Comparison of ENCODE assay signal across 8 cellular contexts in the genomic region with DNA sequence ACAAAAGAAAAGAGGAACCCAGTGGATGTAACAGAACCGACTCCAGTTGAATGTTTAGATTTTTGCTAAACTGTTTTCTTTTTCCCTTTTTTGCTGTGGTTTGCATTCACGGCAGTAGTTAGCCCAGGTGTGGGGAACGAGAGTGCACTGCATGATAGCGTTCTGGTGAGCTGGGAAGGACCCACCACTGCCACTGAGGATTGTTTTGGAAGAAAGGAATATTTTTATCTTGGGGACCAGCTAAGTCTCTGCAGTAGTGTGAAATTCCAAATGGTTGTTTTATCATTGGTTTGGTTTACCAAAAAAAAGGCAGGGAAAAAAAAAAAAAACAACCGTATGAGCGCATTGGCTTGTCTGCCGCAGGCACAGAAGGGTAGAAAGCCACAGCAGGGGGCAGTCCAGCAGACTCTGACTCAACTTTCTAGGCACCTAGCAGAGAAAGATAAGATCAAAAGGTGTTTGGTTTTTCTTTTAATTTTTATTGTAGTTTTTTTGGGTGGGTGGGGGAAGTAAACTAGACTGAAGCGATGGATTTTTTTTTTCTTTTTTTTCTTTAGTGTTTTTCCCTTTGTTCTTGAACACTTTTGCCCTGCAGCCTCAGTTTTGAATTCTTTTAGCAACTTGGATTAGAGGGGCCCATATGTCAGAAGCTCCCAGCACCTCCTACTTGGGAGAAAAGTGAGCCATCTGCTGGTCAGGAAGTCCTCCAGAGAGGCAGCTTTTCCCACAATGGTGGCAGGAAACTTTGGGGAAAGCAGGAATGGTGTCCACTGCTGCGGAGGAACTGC. TPM values are rescaled to one million over a fixed set of nuclear protein-coding genes. Genes with fewer than 3 reads are reported as not detected.
DNase-seq lines count a peak whose midpoint lies in the region; ATAC-seq and TF ChIP-seq lines count a peak whose summit lies in the region.

No MANE protein-coding gene starts in this region.

- no peak overlapping the region for H3K4me2 ChIP-seq in smooth muscle cell

- no peaks in the 10 kb centered on the region for H3K27me3 ChIP-seq in CD4-positive, alpha-beta memory T cell (ENCODE audit: insufficient read depth, low read length)
- no peaks in the 10 kb centered on the region for H3K27me3 ChIP-seq in smooth muscle cell (ENCODE audit: low read depth)

- no peak for ATAC-seq in HG03135 (IDR thresholded peaks at IDR 0.05; ENCODE audit: unreplicated experiment)

- H3K9ac ChIP-seq in smooth muscle cell (ENCODE audit: low read depth), result no peak overlapping the region

- H3K36me3 Mint-ChIP-seq in CD4-positive, alpha-beta memory T cell, result peaks cover 3 to 26% of the 10 kb centered on the region in 2 donors

- H4K20me1 ChIP-seq in smooth muscle cell (ENCODE audit: low read depth), result no peaks in the 10 kb centered on the region

- DNase-seq in CD4-positive, alpha-beta memory T cell, result peak; percentile 51 to 87 (median 63)
- DNase-seq in NB4 (ENCODE audit: low read depth) (no peak), activated T-cell treated with anti-CD3 and anti-CD28 coated beads for 48 hours (ENCODE audit: low read depth) (peak; percentile 31), fibroblast of peridontal ligament (ENCODE audit: extremely low read depth) (peak; percentile 51), smooth muscle cell (lab: John Stamatoyannopoulos, UW; ENCODE audit: unreplicated experiment) (no peak), NCI-H2107 (lab: John Stamatoyannopoulos, UW) (no peak), GM20000 (ENCODE audit: low spot score) (no peak)

- CTCF ChIA-PET in CD4-positive, alpha-beta memory T cell (lab: Charles Lee; ENCODE audit: partially characterized antibody), result interaction anchor here (0.5 to 13.2 kb wide), 8 partner anchors 10 to 1093 kb away, joined by 3 to 132 read pairs (median 4); partner anchors contain the start of genes RAB5IF and TGIF2

- H3F3A ChIP-seq in smooth muscle cell (ENCODE audit: low read depth), result no peaks in the 10 kb centered on the region

- no peaks in the 10 kb centered on the region for H3K9me3 Mint-ChIP-seq in CD4-positive, alpha-beta memory T cell

- 73% methylated on average over 9 of the region's 9 CpGs for WGBS in smooth muscle cell (ENCODE audit: low lambda C conversion rate)

- H3K79me2 ChIP-seq in smooth muscle cell (ENCODE audit: low read depth), result no peaks in the 10 kb centered on the region

- H3K27me3 Mint-ChIP-seq in CD4-positive, alpha-beta memory T cell, result no peaks in the 10 kb centered on the region

- H3K4me3 Mint-ChIP-seq in CD4-positive, alpha-beta memory T cell, result peak overlapping the region in 7 of 8 donors; percentile 26 to 77 (median 57)

- TF ChIP-seq CTCF in NB4 (IDR thresholded peaks at IDR 0.05; ENCODE audit: low read depth, low read length) (peak; percentile 15), smooth muscle cell (IDR thresholded peaks at IDR 0.05; ENCODE audit: borderline replicate concordance, insufficient read depth, poor library complexity, severe bottlenecking) (peak; percentile 39), GM20000 (IDR thresholded peaks at IDR 0.05; ENCODE audit: extremely low read depth, missing control alignments) (no peak)

- H3K36me3 ChIP-seq in CD4-positive, alpha-beta memory T cell (ENCODE audit: insufficient read depth, low read length), result peaks cover 4% of the 10 kb centered on the region
- no peaks in the 10 kb centered on the region for H3K36me3 ChIP-seq in smooth muscle cell (ENCODE audit: low read depth)

- H3K4me1 ChIP-seq in CD4-positive, alpha-beta memory T cell (ENCODE audit: insufficient read depth, low read length), result peaks cover 51% of the 10 kb centered on the region
- no peaks in the 10 kb centered on the region for H3K4me1 ChIP-seq in smooth muscle cell (ENCODE audit: low read depth)

- no peaks in the 10 kb centered on the region for H3K9me3 ChIP-seq in CD4-positive, alpha-beta memory T cell (ENCODE audit: control insufficient read depth in 1 of 2, low read length in 2 of 2)
- H3K9me3 ChIP-seq in smooth muscle cell (replicated peaks; ENCODE audit: low read depth), result no peaks in the 10 kb centered on the region

- H3K27ac Mint-ChIP-seq in CD4-positive, alpha-beta memory T cell, result peak overlapping the region; percentile 77 to 93 (median 86)

- no peak overlapping the region for H3K4me3 ChIP-seq in CD4-positive, alpha-beta memory T cell (ENCODE audit: low read length in 2 of 2)
- H3K4me3 ChIP-seq in NB4 (ENCODE audit: low read depth, low read length) (no peak overlapping the region), smooth muscle cell (no peak overlapping the region)

- H3K27ac ChIP-seq in CD4-positive, alpha-beta memory T cell (ENCODE audit: low read depth, low read length), result peak overlapping the region; percentile 38
- no peak overlapping the region for H3K27ac ChIP-seq in smooth muscle cell (ENCODE audit: low read depth)

- intact Hi-C loops in CD4-positive, alpha-beta memory T cell (cut with micrococcal nuclease), result loop anchor here (1.0 kb wide), 1 partner anchor 19 kb away; the partner anchor contains the start of gene TGIF2

- POLR2A ChIA-PET in CD4-positive, alpha-beta memory T cell (lab: Charles Lee; ENCODE audit: partially characterized antibody), result interaction anchor here (0.6 to 13.7 kb wide), 4 partner anchors 10 to 24 kb away, joined by 3 to 202 read pairs (median 72); partner anchors contain the start of genes RAB5IF and TGIF2

- H3K4me1 Mint-ChIP-seq in CD4-positive, alpha-beta memory T cell, result peaks cover 29 to 64% (median 44%) of the 10 kb centered on the region in 4 donors

- TF ChIP-seq POLR2A in NB4 (IDR thresholded peaks at IDR 0.05; ENCODE audit: extremely low read depth, insufficient read length), result no peak

- no peak overlapping the region for H2AFZ ChIP-seq in smooth muscle cell (ENCODE audit: low read depth)

RNA-seq across cellular contexts. Expression of gene RAB5IF, which starts 13.5 kb away (rescaled TPM):
- total RNA-seq in CD4-positive, alpha-beta memory T cell, result 10 to 100 TPM; 63.4 to 67.5 TPM
- polyA plus RNA-seq in CD4-positive, alpha-beta memory T cell, result 100 to 1,000 TPM; 162 to 212 TPM
- 60.5 and 66.8 TPM in 2 replicates for total RNA-seq in smooth muscle cell
- polyA plus RNA-seq in smooth muscle cell, result 108 and 139 TPM in 2 replicates

RNA-seq across cellular contexts. Expression of gene TGIF2, which starts 18.7 kb away (rescaled TPM):
- 10 to 100 TPM; 31.7 to 35.0 TPM for total RNA-seq in CD4-positive, alpha-beta memory T cell
- 10 to 100 TPM; 19.2 to 24.7 TPM for polyA plus RNA-seq in CD4-positive, alpha-beta memory T cell
- total RNA-seq in smooth muscle cell, result 14.5 and 20.3 TPM in 2 replicates
- polyA plus RNA-seq in smooth muscle cell, result 18.1 and 21.5 TPM in 2 replicates

RNA-seq across cellular contexts. Expression of gene MYL9, which starts 50.7 kb away (rescaled TPM):
- total RNA-seq in CD4-positive, alpha-beta memory T cell, result not detected
- not detected for polyA plus RNA-seq in CD4-positive, alpha-beta memory T cell
- 185 and 198 TPM in 2 replicates for total RNA-seq in smooth muscle cell
- 993 and 1,109 TPM in 2 replicates for polyA plus RNA-seq in smooth muscle cell

RNA-seq across cellular contexts. Expression of gene SLA2, which starts 53.9 kb away (rescaled TPM):
- total RNA-seq in CD4-positive, alpha-beta memory T cell, result 10 to 100 TPM; 28.7 to 29.9 TPM
- 10 to 100 TPM; 12.7 to 14.3 TPM for polyA plus RNA-seq in CD4-positive, alpha-beta memory T cell
- not detected in 2 replicates for total RNA-seq in smooth muscle cell
- not detected in 2 replicates for polyA plus RNA-seq in smooth muscle cell

Comparison
In these comparisons a context has a peak if more than half of its experiments do, and no peak if none do; other contexts are left out.
1. DNase-seq: peak in CD4-positive, alpha-beta memory T cell (5 of 5), activated T-cell treated with anti-CD3 and anti-CD28 coated beads for 48 hours (single experiment) and fibroblast of peridontal ligament (single experiment); none in NB4 (single experiment), smooth muscle cell (single experiment), NCI-H2107 (single experiment) and GM20000 (single experiment).
2. RNA of gene MYL9, which starts 50.7 kb away (total RNA-seq): 185 to 198 TPM in smooth muscle cell; not detected in CD4-positive, alpha-beta memory T cell; every median in the first group is over 100 times any median in the second.